15 cellular contexts compared by ENCODE assay signal in the genomic region with DNA sequence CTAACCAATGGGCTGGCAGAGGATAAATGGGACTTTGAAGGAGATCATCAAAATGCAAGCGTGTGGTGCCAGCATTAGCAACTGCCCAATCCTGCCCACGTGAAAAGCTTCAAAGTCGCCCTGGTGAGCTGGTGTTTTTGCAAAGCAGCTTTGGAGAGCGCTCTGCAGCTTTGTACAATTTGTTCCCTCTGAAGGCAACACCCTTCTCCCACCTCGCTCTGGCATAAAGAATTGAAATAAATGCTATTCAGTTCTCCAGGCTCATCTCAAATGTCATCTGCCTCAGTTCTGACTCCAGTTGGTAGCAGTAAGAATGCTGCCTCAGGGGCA. TPM values are rescaled to one million over a fixed set of nuclear protein-coding genes. Genes with fewer than 3 reads are reported as not detected.
DNase-seq lines count a peak whose midpoint lies in the region; TF ChIP-seq lines count a peak whose summit lies in the region.
"Had no signal": no experiment of that assay in that cellular context is flagged by ENCODE, and none has a peak within 500 bp of the region (broad histone marks: within the 10 kb centered on the region; RNA-seq: fewer than 3 reads in every experiment).

No MANE protein-coding gene starts in this region.

- no peak overlapping the region for H3K4me3 Mint-ChIP-seq in osteocyte (ENCODE audit: unreplicated experiment)
- H3K4me3 Mint-ChIP-seq: CD14-positive monocyte had no signal

- peaks cover 33% of the 10 kb centered on the region for H3K36me3 Mint-ChIP-seq in osteocyte (ENCODE audit: unreplicated experiment)

- no peak overlapping the region for H3K27ac Mint-ChIP-seq in osteocyte (ENCODE audit: unreplicated experiment)

- peaks cover 23% of the 10 kb centered on the region for H3K4me1 Mint-ChIP-seq in osteocyte (ENCODE audit: unreplicated experiment)

- H3K27ac ChIP-seq in angular gyrus (ENCODE audit: low read depth, low read length): peak overlapping the region; percentile 70
- H3K27ac ChIP-seq in layer of hippocampus (ENCODE audit: low read depth, low read length): peak overlapping the region; percentile 81

- H3K9me3 Mint-ChIP-seq in osteocyte (ENCODE audit: unreplicated experiment): no peaks in the 10 kb centered on the region

- H3K27me3 Mint-ChIP-seq in osteocyte (ENCODE audit: unreplicated experiment): no peaks in the 10 kb centered on the region

- no peak for TF ChIP-seq CTCF in osteocyte (IDR thresholded peaks at IDR 0.05)

- no peaks in the 10 kb centered on the region for H3K27me3 ChIP-seq in layer of hippocampus (ENCODE audit: control insufficient read depth, insufficient read depth, low read length)

- DNase-seq in Ammon's horn (ENCODE audit: low spot score): peak; percentile 79
- peak; percentile 55 for DNase-seq in putamen (ENCODE audit: low spot score)
- no peak for DNase-seq in GDM1 (lab: John Stamatoyannopoulos, UW)
- DNase-seq in cerebellum (ENCODE audit: low spot score): no peak
- DNase-seq in osteocyte (ENCODE audit: extremely low spot score, unreplicated experiment): no peak
- no peak for DNase-seq in cerebellar cortex (ENCODE audit: low spot score)
- DNase-seq: COR-L47, GOT3, NCI-H187 treated with DMSO at 0.1 percent for 48 hours, NCI-H345, NCI-H526 had no signal

RNA-seq across cellular contexts. Expression of gene COPS9, which starts 3.5 kb away (rescaled TPM):
- total RNA-seq in cerebellum: 61.8 TPM
- total RNA-seq in osteocyte: 156 TPM in 2 replicates

RNA-seq across cellular contexts. Expression of gene OTOS, which starts 7.8 kb away (rescaled TPM):
- total RNA-seq in cerebellum (1.4 TPM), osteocyte (not detected in 2 replicates)
- total RNA-seq: OCI-LY7 had no signal

Comparison
In these comparisons a context has a peak if more than half of its experiments do, and no peak if none do; other contexts are left out.
1. DNase-seq: peak in Ammon's horn (single experiment) and putamen (single experiment); none in GDM1 (single experiment), cerebellum (single experiment), osteocyte (single experiment) and cerebellar cortex (single experiment).